8 cellular contexts compared by ENCODE assay signal in the genomic region with DNA sequence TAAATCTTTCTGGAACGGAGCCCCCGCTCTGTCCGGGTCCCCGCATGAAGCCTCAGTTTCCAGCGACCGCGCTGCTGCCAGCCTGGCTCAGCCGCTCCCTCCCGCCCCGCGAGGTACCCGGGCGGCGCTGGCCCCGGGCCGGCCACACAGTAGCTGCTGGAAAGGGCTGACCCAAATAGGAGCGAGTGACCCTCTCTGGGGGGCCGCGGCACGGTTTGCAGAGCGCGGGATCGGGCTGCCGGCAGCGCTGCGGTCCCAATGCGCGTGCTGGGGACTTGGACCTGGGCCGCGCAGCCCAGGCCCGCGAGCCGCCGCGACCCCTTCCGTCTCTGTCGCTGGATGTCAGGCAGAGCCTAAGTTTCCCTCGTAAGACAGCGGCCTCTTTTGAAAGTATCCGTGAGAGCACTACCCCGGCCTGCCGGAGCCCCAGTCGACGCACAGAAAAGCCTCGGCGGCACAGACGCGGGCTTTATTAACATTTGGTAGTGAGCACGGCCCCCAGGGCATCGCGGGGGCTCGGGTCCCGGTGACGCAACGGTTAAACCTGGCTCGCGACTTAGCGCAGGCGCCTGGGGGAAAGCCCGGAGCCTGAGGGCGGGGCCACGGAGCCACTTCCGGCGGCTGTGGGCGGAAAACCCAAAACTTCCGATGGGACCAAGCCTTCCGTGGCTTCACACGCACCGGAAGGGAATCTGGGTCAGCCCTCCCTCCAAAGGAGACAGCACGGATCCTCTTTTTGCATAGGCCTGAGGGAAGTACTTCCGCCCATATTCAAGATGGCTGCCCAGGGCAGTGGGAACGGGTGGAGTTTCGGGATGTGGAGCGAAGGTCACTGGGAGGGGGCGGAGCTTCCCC. TPM values are rescaled to one million over a fixed set of nuclear protein-coding genes. Genes with fewer than 3 reads are reported as not detected.
DNase-seq lines count a peak whose midpoint lies in the region; ATAC-seq and TF ChIP-seq lines count a peak whose summit lies in the region.

No MANE protein-coding gene starts in this region.

- H3K79me2 ChIP-seq in OCI-LY3 (ENCODE audit: low read length), result peaks cover 17% of the 10 kb centered on the region

- peak overlapping the region; percentile 88 for H3K4me3 ChIP-seq in OCI-LY3 (ENCODE audit: low read length)
- H3K4me3 ChIP-seq in epithelial cell of esophagus (ENCODE audit: low read length), result peak overlapping the region; percentile 59
- H3K4me3 ChIP-seq in mononuclear cell (ENCODE audit: low read length), result peak overlapping the region; percentile 66

- DNase-seq in DMS114 treated with DMSO at 0.1 percent for 48 hours (lab: John Stamatoyannopoulos, UW; ENCODE audit: unreplicated experiment) (peak; percentile 99), HuH-7.5 (ENCODE audit: low spot score) (peak; percentile 75), activated T-cell treated with anti-CD3 and anti-CD28 coated beads for 24 hours (ENCODE audit: low read depth) (peak; percentile 98), epithelial cell of esophagus (ENCODE audit: low read depth) (peak; percentile 100)
- DNase-seq in stimulated activated CD8-positive, alpha-beta memory T cell treated with anti-CD3 and anti-CD28 coated beads, Interleukin-2, amount 100 ng/mL, for 48 hours (ENCODE audit: low read depth in 2 of 2), result peak; percentile 96 to 98

- H2AFZ ChIP-seq in OCI-LY3 (ENCODE audit: low read depth, low read length), result peak overlapping the region; percentile 64

- ATAC-seq in GM21528 (IDR thresholded peaks at IDR 0.05; ENCODE audit: low FRiP score, unreplicated experiment), result peak; percentile 61

- H4K20me1 ChIP-seq in OCI-LY3 (ENCODE audit: insufficient read depth, low read length), result no peaks in the 10 kb centered on the region

- peak overlapping the region; percentile 97 for H3K4me2 ChIP-seq in OCI-LY3 (ENCODE audit: low read length)

- H3K36me3 ChIP-seq in OCI-LY3 (replicated peaks; ENCODE audit: low read depth, low read length), result peaks cover 9% of the 10 kb centered on the region

- peak overlapping the region; percentile 89 for H3K9ac ChIP-seq in OCI-LY3 (ENCODE audit: low read length)

- H3K27me3 ChIP-seq in OCI-LY3 (ENCODE audit: low read depth, low read length), result no peaks in the 10 kb centered on the region
- no peaks in the 10 kb centered on the region for H3K27me3 ChIP-seq in mononuclear cell (ENCODE audit: insufficient read depth, low read length)

- H3K4me1 ChIP-seq in OCI-LY3 (ENCODE audit: low read length), result peaks cover 20% of the 10 kb centered on the region
- peaks cover 35% of the 10 kb centered on the region for H3K4me1 ChIP-seq in mononuclear cell (ENCODE audit: insufficient read depth, low read length)

- peak overlapping the region; percentile 85 for H3K27ac ChIP-seq in OCI-LY3 (ENCODE audit: low read length)

- TF ChIP-seq CTCF in OCI-LY3 (IDR thresholded peaks at IDR 0.05; ENCODE audit: low read depth, low read length), result 0 out of 2 replicates have a peak, but pooled peaks have one; percentile 27
- TF ChIP-seq CTCF in epithelial cell of esophagus (IDR thresholded peaks at IDR 0.05; ENCODE audit: insufficient read depth, low read depth, low read length, missing control alignments), result peak; percentile 2

- H3K9me3 ChIP-seq in OCI-LY3 (ENCODE audit: insufficient read depth, low read length), result no peaks in the 10 kb centered on the region
- H3K9me3 ChIP-seq in mononuclear cell (ENCODE audit: low read depth, low read length), result no peaks in the 10 kb centered on the region

RNA-seq across cellular contexts. Expression of a gene that starts 14.9 kb away (rescaled TPM):
- 26.7 TPM for total RNA-seq in mononuclear cell

RNA-seq across cellular contexts. Expression of a gene that starts 16.0 kb away (rescaled TPM):
- total RNA-seq in mononuclear cell, result 13.9 TPM

RNA-seq across cellular contexts. Expression of a gene that starts 18.3 kb away (rescaled TPM):
- total RNA-seq in mononuclear cell, result 3.7 TPM

RNA-seq across cellular contexts. Expression of a gene that starts 21.5 kb away (rescaled TPM):
- total RNA-seq in mononuclear cell, result not detected

RNA-seq across cellular contexts. Expression of a gene that starts 22.9 kb away (rescaled TPM):
- 26.4 TPM for total RNA-seq in mononuclear cell

Comparison
In these comparisons a context has a peak if more than half of its experiments do, and no peak if none do; other contexts are left out.
1. Peak in every context shown above with its lines: DNase-seq, ATAC-seq, H3K4me3 ChIP-seq and H3K27ac ChIP-seq.